22 cellular contexts compared by ENCODE assay signal in the genomic region with DNA sequence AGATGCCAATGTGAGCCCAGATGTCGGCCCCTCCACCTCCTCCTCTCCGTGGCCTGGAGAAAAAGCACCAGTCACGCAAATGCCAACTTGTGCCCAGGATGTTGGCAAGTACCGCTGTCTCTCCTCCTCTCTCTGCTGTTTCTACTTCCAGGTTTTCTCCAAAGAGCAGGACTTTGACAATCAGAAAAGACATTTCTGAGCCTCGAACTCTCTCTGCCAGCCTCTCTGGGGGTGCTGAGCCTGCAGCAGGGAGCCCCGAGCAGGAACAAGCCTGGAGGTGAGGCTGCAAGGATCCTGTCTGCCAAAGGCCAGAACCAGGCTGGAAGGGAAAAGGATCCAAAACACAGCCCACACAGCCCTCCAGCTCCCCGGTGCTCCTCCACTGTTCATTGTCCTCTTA.
"Had no signal": no experiment of that assay in that cellular context is flagged by ENCODE, and none has a peak within 500 bp of the region (broad histone marks: within the 10 kb centered on the region; RNA-seq: fewer than 3 reads in every experiment).

No MANE protein-coding gene starts in this region.

- DNase-seq: Kasumi-1, MM.1S, NCI-H1092 treated with DMSO at 0.1 percent for 48 hours, NCI-H1436, NCI-H187, NCI-H2029, NCI-H2081 treated with DMSO at 0.1 percent for 48 hours, NCI-H2171, NCI-H226, NCI-H446, NCI-H510A, NCI-H524 treated with DMSO at 0.1 percent for 48 hours, NCI-H69, NCI-H774, Right ventricle myocardium superior, RPMI8226, SIG-M5 had no signal

- H3K9me3 ChIP-seq: SJSA1 had no signal

- H3K36me3 ChIP-seq: SJSA1 had no signal

- H3K9ac ChIP-seq: KMS-11 had no signal

- H3K4me1 ChIP-seq: SJSA1 had no signal

- H3K4me3 ChIP-seq: K562, SJSA1, SK-N-MC had no signal

- H3K27ac Mint-ChIP-seq: IgD-negative memory B cell had no signal

- ATAC-seq: K562 had no signal

- H3K4me3 Mint-ChIP-seq: IgD-negative memory B cell had no signal

- H3K27ac ChIP-seq: KMS-11, SJSA1, SK-N-MC had no signal
